ENCODE assay signal across 20 cellular contexts in genomic region chr15:40271915-40272712, GRCh38. TPM values are rescaled to one million over a fixed set of nuclear protein-coding genes. Genes with fewer than 3 reads are reported as not detected.
"Had no signal": no experiment of that assay in that cellular context is flagged by ENCODE, and none has a peak within 500 bp of the region (broad histone marks: within the 10 kb centered on the region; RNA-seq: fewer than 3 reads in every experiment).

No MANE protein-coding gene starts in this region.

- H3K36me3 ChIP-seq: Peyer's patch had no signal

- H3K27ac Mint-ChIP-seq: activated CD8-positive, alpha-beta T cell treated with anti-CD3 and anti-CD28 coated beads, Interleukin-2, amount 10 ng/mL, durations not matched to agents 7 days and 5 days; activated naive CD4-positive, alpha-beta T cell treated with anti-CD3 and anti-CD28 coated beads, Interleukin-2, amount 50 U/mL, for 24 hours; T-helper 17 cell; WTC11 had no signal

- H3K9me3 Mint-ChIP-seq: activated naive CD4-positive, alpha-beta T cell treated with anti-CD3 and anti-CD28 coated beads, Interleukin-2, amount 50 U/mL, for 24 hours; WTC11 had no signal

- H3K36me3 Mint-ChIP-seq: activated naive CD4-positive, alpha-beta T cell treated with anti-CD3 and anti-CD28 coated beads, Interleukin-2, amount 50 U/mL, for 24 hours; WTC11 had no signal

- H3K27me3 ChIP-seq: Peyer's patch had no signal

- H3K4me1 ChIP-seq: Peyer's patch had no signal

- H3K9me3 ChIP-seq: Peyer's patch had no signal

- H3K4me1 Mint-ChIP-seq: activated naive CD4-positive, alpha-beta T cell treated with anti-CD3 and anti-CD28 coated beads, Interleukin-2, amount 50 U/mL, for 24 hours had no signal

- H3K27ac ChIP-seq: Peyer's patch had no signal

- ATAC-seq: T-helper 17 cell, WTC11 had no signal

- H3K4me3 Mint-ChIP-seq: activated CD8-positive, alpha-beta T cell treated with anti-CD3 and anti-CD28 coated beads, Interleukin-2, amount 10 ng/mL, durations not matched to agents 7 days and 5 days; activated naive CD4-positive, alpha-beta T cell treated with anti-CD3 and anti-CD28 coated beads, Interleukin-2, amount 50 U/mL, for 24 hours; T-helper 17 cell; WTC11 had no signal

- H3K4me3 ChIP-seq: Peyer's patch had no signal

- FAIRE-seq: bronchial epithelial cell had no signal

- DNase-seq: activated CD4-positive, alpha-beta T cell treated with anti-CD3 and anti-CD28 coated beads for 48 hours; activated CD4-positive, alpha-beta T cell treated with anti-CD3 and anti-CD28 coated beads, Interleukin-2, amount 50 U/mL, for 4 hours; activated CD4-positive, CD25-positive, alpha-beta regulatory T cell treated with anti-CD3 and anti-CD28 coated beads, Interleukin-2, amount 50 U/mL, for 72 hours; activated CD8-positive, alpha-beta memory T cell treated with anti-CD3 and anti-CD28 coated beads, Interleukin-2, amount 50 U/mL, for 48 hours; activated T-cell treated with anti-CD3 and anti-CD28 coated beads, Interleukin-2, amount 50 U/mL, for 1 hour; aorta; central memory CD4-positive, alpha-beta T cell; NCI-H146; NCI-H187 treated with DMSO at 0.1 percent for 48 hours; NCI-H2081 treated with DMSO at 0.1 percent for 48 hours; NCI-H446; NCI-H524; Peyer's patch; SHP77 treated with DMSO at 0.1 percent for 48 hours; T-helper 17 cell; T-helper 9 cell had no signal

RNA-seq across cellular contexts. Expression of gene ANKRD63, which starts 10.8 kb away (rescaled TPM):
- total RNA-seq: aorta, bronchial epithelial cell, Peyer's patch had no signal
- polyA plus RNA-seq: aorta had no signal

RNA-seq across cellular contexts. Expression of gene PAK6, which starts 33.3 kb away (rescaled TPM):
- total RNA-seq: T-helper 17 cell had no signal
- polyA plus RNA-seq: aorta had no signal

RNA-seq across cellular contexts. Expression of gene PLCB2, which starts 35.6 kb away (rescaled TPM):
- total RNA-seq: bronchial epithelial cell had no signal
